Comparison of ENCODE assay signal across 8 cellular contexts in genomic region chr19:35717665-35718344, GRCh38. TPM values are rescaled to one million over a fixed set of nuclear protein-coding genes. Genes with fewer than 3 reads are reported as not detected.
DNase-seq lines count a peak whose midpoint lies in the region; ATAC-seq and TF ChIP-seq lines count a peak whose summit lies in the region.

KMT2B (plus strand) TSS chr19:35718003; CDS start chr19:35718019, 16 bp downstream.

- H3K79me2 ChIP-seq in DOHH2 (ENCODE audit: control insufficient read depth, low read length) = peaks cover 43% of the 10 kb centered on the region
- peaks cover 40% of the 10 kb centered on the region for H3K79me2 ChIP-seq in HCT116 (ENCODE audit: insufficient read depth, low read length)

- H3K9ac ChIP-seq in HCT116 (ENCODE audit: low read length) (peak within 1 kb of the TSS; percentile 91), iPS-20b (ENCODE audit: low read depth, low read length) (peak within 1 kb of the TSS; percentile 94)

- POLR2A ChIA-PET in HCT116 (lab: Charles Lee) = no interaction called here

- WGBS in body of pancreas, 2 donors = 1% methylated on average over 30 of the region's 109 CpGs; no CpG with 5 or more reads in 1 of the 2 donors
- 1% methylated on average over 23 to 108 of the region's 109 CpGs; no CpG with 5 or more reads in 1 of the 5 donors for WGBS in spleen, 5 donors

- CTCF ChIA-PET in HCT116 (lab: Charles Lee) = interaction anchor here (1.3 kb wide), 1 partner anchor 213 kb away, joined by 4 read pairs; no protein-coding TSS in a partner anchor

- TF ChIP-seq POLR2A in HCT116 (IDR thresholded peaks at IDR 0.05; ENCODE audit: borderline replicate concordance, extremely low read depth, insufficient read depth, insufficient read length) (no peak), body of pancreas (IDR thresholded peaks at IDR 0.05) (no peak), spleen (IDR thresholded peaks at IDR 0.05) (no peak)

- no peak for TF ChIP-seq RAD21 in HCT116 (IDR thresholded peaks at IDR 0.05; ENCODE audit: low read depth)

- H3K9me2 ChIP-seq in DOHH2 (replicated peaks; ENCODE audit: control insufficient read depth, low read length) = no peaks in the 10 kb centered on the region
- no peaks in the 10 kb centered on the region for H3K9me2 ChIP-seq in HCT116 (ENCODE audit: insufficient read depth)

- H3K4me3 ChIP-seq in DOHH2 (ENCODE audit: low read length) (peak within 1 kb of the TSS; percentile 98), HCT116 (replicated peaks in 1 of 2; ENCODE audit: low read depth in 1 of 2, low read length in 2 of 2) (peak within 1 kb of the TSS; percentile 89 to 94), body of pancreas (peak within 1 kb of the TSS; percentile 45 to 88), iPS-20b (ENCODE audit: low read length) (peak within 1 kb of the TSS; percentile 91), spleen (peak within 1 kb of the TSS; percentile 75 to 97 (median 88))

- peaks cover 28% of the 10 kb centered on the region for H3K4me1 ChIP-seq in DOHH2 (ENCODE audit: control insufficient read depth, low read length)
- H3K4me1 ChIP-seq in HCT116 (ENCODE audit: control insufficient read depth in 1 of 2, insufficient read depth in 2 of 2, low read length in 2 of 2) = peaks cover 16 to 31% of the 10 kb centered on the region in 2 experiments
- H3K4me1 ChIP-seq in body of pancreas = peaks cover 34% of the 10 kb centered on the region
- peaks cover 14% of the 10 kb centered on the region; the same call in 1 of the 2 replicates for H3K4me1 ChIP-seq in iPS-20b (ENCODE audit: insufficient read depth, low read length)
- H3K4me1 ChIP-seq in spleen = peaks cover 32 to 89% (median 56%) of the 10 kb centered on the region in 6 donors

- H3K27ac ChIP-seq in DOHH2 (ENCODE audit: low read depth, low read length) = peak within 1 kb of the TSS; percentile 48; the same call in 1 of the 2 replicates
- peak within 1 kb of the TSS; percentile 85 for H3K27ac ChIP-seq in HCT116 (ENCODE audit: low read depth, low read length)
- peak within 1 kb of the TSS; percentile 68 to 91 (median 88) for H3K27ac ChIP-seq in body of pancreas
- H3K27ac ChIP-seq in iPS-20b (ENCODE audit: low read length) = peak within 1 kb of the TSS; percentile 51
- peak within 1 kb of the TSS; percentile 88 to 98 (median 92) for H3K27ac ChIP-seq in spleen

- ATAC-seq in HCT116 (peak; percentile 2), body of pancreas (peak; percentile 74), HG03432 (IDR thresholded peaks at IDR 0.05; ENCODE audit: unreplicated experiment) (no peak)

- H3K27me3 ChIP-seq in DOHH2 (ENCODE audit: control insufficient read depth, low read length) (no peaks in the 10 kb centered on the region), HCT116 (ENCODE audit: insufficient read depth, low read length) (no peaks in the 10 kb centered on the region), body of pancreas (no peaks in the 10 kb centered on the region), iPS-20b (ENCODE audit: insufficient read depth, low read length) (peaks cover 9% of the 10 kb centered on the region), spleen (replicated peaks in 1 of 7) (no peaks in the 10 kb centered on the region)

- H3K4me2 ChIP-seq in DOHH2 (ENCODE audit: low read length) = peak within 1 kb of the TSS; percentile 90
- H3K4me2 ChIP-seq in HCT116 (ENCODE audit: low read length) = peak within 1 kb of the TSS; percentile 86

- H4K20me1 ChIP-seq in DOHH2 (ENCODE audit: control insufficient read depth, insufficient read depth, low read depth, low read length) = peaks cover 10% of the 10 kb centered on the region; the same call in 1 of the 2 replicates
- no peaks in the 10 kb centered on the region for H4K20me1 ChIP-seq in HCT116 (ENCODE audit: insufficient read depth)

- TF ChIP-seq CTCF in DOHH2 (IDR thresholded peaks at IDR 0.05; ENCODE audit: low read depth, low read length, poor library complexity, severe bottlenecking) = no peak
- TF ChIP-seq CTCF in HCT116 (IDR thresholded peaks at IDR 0.05 in 2 of 3, conservative IDR thresholded peaks at IDR 0.05 in 1 of 3; ENCODE audit: borderline replicate concordance in 1 of 3, insufficient read depth in 1 of 3, low read depth in 2 of 3, low read length in 2 of 3) = no peak
- peak in 1 of 7 experiments; percentile 22 for TF ChIP-seq CTCF in body of pancreas (IDR thresholded peaks at IDR 0.05)
- TF ChIP-seq CTCF in spleen (IDR thresholded peaks at IDR 0.05 in 8 of 11, conservative IDR thresholded peaks at IDR 0.05 in 3 of 11) = no peak

- H3F3A ChIP-seq in DOHH2 (ENCODE audit: control insufficient read depth, insufficient read depth) = no peaks in the 10 kb centered on the region

- DNase-seq in HCT116 (ENCODE audit: low read depth, low spot score) (no peak), NCI-H510A treated with DMSO at 0.1 percent for 48 hours (lab: John Stamatoyannopoulos, UW) (peak; percentile 93), body of pancreas (no peak), spleen (no peak), NAMALWA (ENCODE audit: low spot score) (no peak)

- H3K36me3 ChIP-seq in DOHH2 (ENCODE audit: control insufficient read depth, low read length) (peaks cover 28% of the 10 kb centered on the region), HCT116 (ENCODE audit: control insufficient read depth in 1 of 2, insufficient read depth in 2 of 2, low read length in 2 of 2) (peaks cover 16 to 24% of the 10 kb centered on the region in 2 experiments; a peak in 3 of 4 replicates), body of pancreas (replicated peaks in 1 of 2; ENCODE audit: insufficient read depth in 1 of 2, low read depth in 2 of 2) (peaks cover 4 to 5% of the 10 kb centered on the region in 2 donors), iPS-20b (ENCODE audit: insufficient read depth, low read depth, low read length) (peaks cover 23% of the 10 kb centered on the region), spleen (peaks cover 0 to 35% (median 28%) of the 10 kb centered on the region in 6 donors)

- intact Hi-C loops in HCT116 (cut with micrococcal nuclease) = loop anchor here (1.0 to 10.0 kb wide), 4 partner anchors 169 to 363 kb away; partner anchors contain the start of gene FFAR3
- intact Hi-C loops in body of pancreas (cut with DNase I) = loop anchor here (10.0 kb wide), 1 partner anchor 163 kb away; no protein-coding TSS in a partner anchor
- intact Hi-C loops in spleen (cut with DNase I; ENCODE audit: low total_unique reads) = loop anchor here (10.0 kb wide), 1 partner anchor 163 kb away; no protein-coding TSS in a partner anchor

- no peaks in the 10 kb centered on the region for H3K9me3 ChIP-seq in DOHH2 (ENCODE audit: control insufficient read depth, insufficient read depth, low read length)
- H3K9me3 ChIP-seq in HCT116 (ENCODE audit: control insufficient read depth in 1 of 2, insufficient read depth in 1 of 2, low read depth in 1 of 2, low read length in 2 of 2) = no peaks in the 10 kb centered on the region
- H3K9me3 ChIP-seq in body of pancreas = no peaks in the 10 kb centered on the region
- H3K9me3 ChIP-seq in iPS-20b (ENCODE audit: insufficient read depth, low read depth, low read length) = no peaks in the 10 kb centered on the region
- no peaks in the 10 kb centered on the region for H3K9me3 ChIP-seq in spleen

- BruUV-seq in HCT116 (replicated peaks; lab: Mats Ljungman, UMichigan) = no TSS peak

- RAD21 ChIA-PET in HCT116 (lab: Charles Lee; ENCODE audit: low non-redundant PET in 1 of 2, low total read pairs in 2 of 2, uncharacterized antibody in 2 of 2, unreplicated experiment in 2 of 2) = no interaction called here

- H2AFZ ChIP-seq in HCT116 (ENCODE audit: low read depth, low read length, poor library complexity, severe bottlenecking) = peak within 1 kb of the TSS; percentile 28

TF ChIP-seq in HCT116, 20 proteins besides CTCF, POLR2A, EP300 and RAD21 (continues in another document):
- TF ChIP-seq SP1 (IDR thresholded peaks at IDR 0.05; ENCODE audit: low read depth) (no peak), MAX (IDR thresholded peaks at IDR 0.05) (no peak), ZFX (IDR thresholded peaks at IDR 0.05) (peak; percentile 90), TCF7L2 (IDR thresholded peaks at IDR 0.05; ENCODE audit: borderline replicate concordance, extremely low read depth, insufficient read depth, insufficient read length) (no peak), SRF (IDR thresholded peaks at IDR 0.05; ENCODE audit: low read depth) (no peak; the same call in 1 of the 2 replicates), ELF1 (IDR thresholded peaks at IDR 0.05; ENCODE audit: borderline replicate concordance, low read depth) (no peak), SIN3A (IDR thresholded peaks at IDR 0.05; ENCODE audit: low read depth) (no peak), CEBPB (IDR thresholded peaks at IDR 0.05; ENCODE audit: low read depth) (no peak), FOSL1 (IDR thresholded peaks at IDR 0.05; ENCODE audit: low read depth) (no peak), ATF3 (IDR thresholded peaks at IDR 0.05) (no peak), CBX3 (IDR thresholded peaks at IDR 0.05; ENCODE audit: low read depth) (no peak)

RNA-seq across cellular contexts. Expression of gene KMT2B, which starts in this region (rescaled TPM):
- 29.9 TPM for total RNA-seq in HCT116 (2021; ENCODE audit: unreplicated experiment)
- 33.4 and 34.0 TPM in 2 replicates for polyA plus RNA-seq in HCT116 (2012)
- 10 to 100 TPM; 18.7 to 31.6 TPM for total RNA-seq in body of pancreas
- 10 to 100 TPM; 36.6 to 58.2 (median 50.7) TPM for total RNA-seq in spleen
- polyA plus RNA-seq in spleen = 10 to 100 TPM; 17.6 to 37.2 (median 27.6) TPM
